In the genomic region with DNA sequence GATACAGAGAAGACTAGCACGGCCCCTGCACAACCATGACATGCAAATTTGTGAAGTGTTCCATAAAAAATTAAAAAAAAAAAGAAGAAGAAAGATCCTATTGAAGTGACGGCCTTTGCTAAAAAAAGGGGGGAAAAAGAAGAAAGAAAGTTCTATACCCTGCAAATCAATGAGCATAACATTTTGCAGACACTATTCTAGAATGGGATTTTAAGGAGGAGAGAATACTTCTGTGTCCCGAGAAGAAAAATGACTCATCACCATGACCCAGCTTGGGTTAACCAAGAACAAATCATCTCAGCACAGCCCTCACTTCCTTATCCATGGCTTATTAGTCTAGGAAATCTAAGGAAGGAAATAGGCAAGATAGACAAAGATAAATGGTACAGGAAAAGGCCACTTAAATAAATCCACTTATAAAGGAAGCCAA, we compare ENCODE assay signal across 13 cellular contexts. TPM values are rescaled to one million over a fixed set of nuclear protein-coding genes. Genes with fewer than 3 reads are reported as not detected.
DNase-seq lines count a peak whose midpoint lies in the region; ATAC-seq and FAIRE-seq lines count a peak whose summit lies in the region.
"Had no signal": no experiment of that assay in that cellular context is flagged by ENCODE, and none has a peak within 500 bp of the region (broad histone marks: within the 10 kb centered on the region; RNA-seq: fewer than 3 reads in every experiment).

No MANE protein-coding gene starts in this region.

- ATAC-seq in T-cell (replicated peaks in 1 of 4) (no peak), GM18519 (IDR thresholded peaks at IDR 0.05; ENCODE audit: low FRiP score, unreplicated experiment) (no peak)

- DNase-seq in AG08396 (ENCODE audit: low spot score) (peak; percentile 52), HTR-8/SVneo (ENCODE audit: insufficient read length, low spot score) (peak; percentile 46), adipocyte (ENCODE audit: low read depth) (peak; percentile 58), iris pigment epithelial cell (ENCODE audit: low read depth) (peak; percentile 74), T-cell (no peak), NCI-H2029 treated with DMSO at 0.1 percent for 48 hours (lab: John Stamatoyannopoulos, UW) (no peak)
- no peak for DNase-seq in stimulated activated CD8-positive, alpha-beta memory T cell treated with anti-CD3 and anti-CD28 coated beads, Interleukin-4, amount 100 ng/mL, for 48 hours
- DNase-seq: amygdala; CD4-positive, alpha-beta T cell; Karpas-422; stimulated activated CD4-positive, alpha-beta T cell treated with anti-CD3 and anti-CD28 coated beads, Interleukin-2, amount 100 ng/mL, for 24 hours had no signal

- H3K36me3 Mint-ChIP-seq in T-cell = no peaks in the 10 kb centered on the region

- H3K9me3 Mint-ChIP-seq in T-cell = peaks cover 1 to 8% (median 4%) of the 10 kb centered on the region in 3 donors
- H3K9me3 Mint-ChIP-seq: CD4-positive, alpha-beta T cell had no signal

- CTCF ChIA-PET in T-cell (lab: Charles Lee) = no interaction called here

- H3K9me3 ChIP-seq in adipocyte (ENCODE audit: control insufficient read depth, low read length) = no peaks in the 10 kb centered on the region

- H3K4me1 ChIP-seq in adipocyte (ENCODE audit: control insufficient read depth, insufficient read depth, low read length) = peaks cover 27% of the 10 kb centered on the region

- H3K9ac ChIP-seq in adipocyte (ENCODE audit: low read length) = no peak overlapping the region

- H3K4me3 Mint-ChIP-seq in T-cell = no peak overlapping the region
- H3K4me3 Mint-ChIP-seq: CD4-positive, alpha-beta T cell had no signal

- H3K27ac Mint-ChIP-seq in T-cell = no peak overlapping the region
- H3K27ac Mint-ChIP-seq: CD4-positive, alpha-beta T cell had no signal

- H3K27me3 ChIP-seq in adipocyte (replicated peaks; ENCODE audit: control insufficient read depth, insufficient read depth, low read length) = no peaks in the 10 kb centered on the region

- no peak overlapping the region for H3K4me3 ChIP-seq in adipocyte (ENCODE audit: low read length)

- H3K27me3 Mint-ChIP-seq in T-cell = no peaks in the 10 kb centered on the region
- H3K27me3 Mint-ChIP-seq: CD4-positive, alpha-beta T cell had no signal

- peaks cover 8 to 51% (median 35%) of the 10 kb centered on the region in 3 donors for H3K4me1 Mint-ChIP-seq in T-cell

- FAIRE-seq in HTR-8/SVneo (lab: Jason Lieb, UNC) = no peak
- FAIRE-seq: H1 had no signal

- POLR2A ChIA-PET in T-cell (lab: Charles Lee) = interaction anchor here in 1 of 2 donors (0.6 kb wide), 1 partner anchor 280 kb away, joined by 3 read pairs; no protein-coding TSS in a partner anchor

- H3K36me3 ChIP-seq in adipocyte (ENCODE audit: control insufficient read depth, insufficient read depth, low read length, severe bottlenecking) = no peaks in the 10 kb centered on the region

RNA-seq across cellular contexts. Expression of a gene that starts 7.4 kb away (rescaled TPM):
- total RNA-seq in T-cell = 10 to 100 TPM; 25.0 to 66.7 (median 41.7) TPM

Comparison
In these comparisons a context has a peak if more than half of its experiments do, and no peak if none do; other contexts are left out.
1. DNase-seq: peak in AG08396 (single experiment), HTR-8/SVneo (single experiment), adipocyte (single experiment) and iris pigment epithelial cell (single experiment); none in T-cell (0 of 34), NCI-H2029 treated with DMSO at 0.1 percent for 48 hours (single experiment) and stimulated activated CD8-positive, alpha-beta memory T cell treated with anti-CD3 and anti-CD28 coated beads, Interleukin-4, amount 100 ng/mL, for 48 hours (single experiment).